Comparison of ENCODE assay signal across 15 cellular contexts in genomic region chr9:131605770-131606590, GRCh38.
DNase-seq lines count a peak whose midpoint lies in the region; ATAC-seq and TF ChIP-seq lines count a peak whose summit lies in the region.
"Had no signal": no experiment of that assay in that cellular context is flagged by ENCODE, and none has a peak within 500 bp of the region (broad histone marks: within the 10 kb centered on the region; RNA-seq: fewer than 3 reads in every experiment).

No MANE protein-coding gene starts in this region.

- DNase-seq in activated T-cell treated with anti-CD3 and anti-CD28 coated beads, Interleukin-2, amount 50 U/mL, for 24 hours: no peak
- no peak for DNase-seq in activated T-cell treated with anti-CD3 and anti-CD28 coated beads for 4 hours
- DNase-seq in WTC11 (ENCODE audit: low spot score): no peak
- peak; percentile 43 for DNase-seq in kidney tubule cell (ENCODE audit: low spot score)
- no peak for DNase-seq in stimulated activated naive B cell treated with anti-CD40 and anti-IgM and Interleukin-4, amounts not matched to agents 10 μg/mL and 1 μg/mL and 100 μg/mL, for 72 hours
- DNase-seq in activated gamma-delta T cell treated with Interleukin-2 at 50 U/mL for 16 hours: no peak
- DNase-seq: activated naive CD4-positive, alpha-beta T cell treated with anti-CD3 and anti-CD28 coated beads, Interleukin-2, amount 50 U/mL, for 16 hours; cerebellar nuclear complex; NCI-H1694 treated with DMSO at 0.1 percent for 48 hours; NCI-H446 treated with DMSO at 0.1 percent for 48 hours; SIG-M5; stimulated activated CD4-positive, alpha-beta T cell treated with anti-CD3 and anti-CD28 coated beads, Interleukin-4, amount 100 ng/mL, for 1 hour had no signal

- no peaks in the 10 kb centered on the region for H3K27me3 Mint-ChIP-seq in activated T-cell treated with anti-CD3 and anti-CD28 coated beads, Interleukin-2, amount 50 U/mL, for 24 hours
- no peaks in the 10 kb centered on the region for H3K27me3 Mint-ChIP-seq in WTC11 (ENCODE audit: low read depth)
- H3K27me3 Mint-ChIP-seq in stimulated activated naive B cell treated with anti-CD40 and anti-IgM and Interleukin-4, amounts not matched to agents 10 μg/mL and 1 μg/mL and 100 μg/mL, for 72 hours: no peaks in the 10 kb centered on the region

- no peak overlapping the region for H3K4me3 Mint-ChIP-seq in activated T-cell treated with anti-CD3 and anti-CD28 coated beads, Interleukin-2, amount 50 U/mL, for 24 hours
- no peak overlapping the region for H3K4me3 Mint-ChIP-seq in WTC11
- H3K4me3 Mint-ChIP-seq in stimulated activated naive B cell treated with anti-CD40 and anti-IgM and Interleukin-4, amounts not matched to agents 10 μg/mL and 1 μg/mL and 100 μg/mL, for 72 hours: peak overlapping the region in 1 of 2 donors; percentile 17

- CTCF ChIA-PET in WTC11 (lab: Charles Lee): interaction anchor here (0.9 to 1.1 kb wide), 2 partner anchors 15 to 133 kb away, joined by 3 to 4 read pairs; no protein-coding TSS in a partner anchor

- POLR2A ChIA-PET in WTC11 (lab: Charles Lee): no interaction called here

- peaks cover 94% of the 10 kb centered on the region for H3K36me3 Mint-ChIP-seq in activated T-cell treated with anti-CD3 and anti-CD28 coated beads, Interleukin-2, amount 50 U/mL, for 24 hours (ENCODE audit: low read depth)
- H3K36me3 Mint-ChIP-seq in WTC11: peaks cover 13% of the 10 kb centered on the region; the same call in 1 of the 2 replicates
- H3K36me3 Mint-ChIP-seq in stimulated activated naive B cell treated with anti-CD40 and anti-IgM and Interleukin-4, amounts not matched to agents 10 μg/mL and 1 μg/mL and 100 μg/mL, for 72 hours: peaks cover 73 to 87% of the 10 kb centered on the region in 2 donors

- no peak for TF ChIP-seq CTCF in WTC11 (IDR thresholded peaks at IDR 0.05)

- no peaks in the 10 kb centered on the region for H3K4me1 Mint-ChIP-seq in activated T-cell treated with anti-CD3 and anti-CD28 coated beads, Interleukin-2, amount 50 U/mL, for 24 hours (ENCODE audit: low read depth)
- H3K4me1 Mint-ChIP-seq in WTC11: peaks cover 23% of the 10 kb centered on the region
- H3K4me1 Mint-ChIP-seq in stimulated activated naive B cell treated with anti-CD40 and anti-IgM and Interleukin-4, amounts not matched to agents 10 μg/mL and 1 μg/mL and 100 μg/mL, for 72 hours: peaks cover 41 to 48% of the 10 kb centered on the region in 2 donors

- peak overlapping the region; percentile 62 for H3K27ac Mint-ChIP-seq in activated T-cell treated with anti-CD3 and anti-CD28 coated beads, Interleukin-2, amount 50 U/mL, for 24 hours
- no peak overlapping the region; the same call in 1 of the 2 replicates for H3K27ac Mint-ChIP-seq in WTC11
- H3K27ac Mint-ChIP-seq in stimulated activated naive B cell treated with anti-CD40 and anti-IgM and Interleukin-4, amounts not matched to agents 10 μg/mL and 1 μg/mL and 100 μg/mL, for 72 hours: peak overlapping the region; percentile 67

- ATAC-seq in WTC11 (no peak), GM19397 (IDR thresholded peaks at IDR 0.05; ENCODE audit: unreplicated experiment) (no peak), GM19452 (IDR thresholded peaks at IDR 0.05; ENCODE audit: unreplicated experiment) (no peak)
- ATAC-seq in stimulated activated naive B cell treated with anti-CD40 and anti-IgM and Interleukin-4, amounts not matched to agents 10 μg/mL and 1 μg/mL and 100 μg/mL, for 72 hours (replicated peaks): no peak
- ATAC-seq: right cardiac atrium had no signal

- no peaks in the 10 kb centered on the region for H3K9me3 Mint-ChIP-seq in activated T-cell treated with anti-CD3 and anti-CD28 coated beads, Interleukin-2, amount 50 U/mL, for 24 hours
- H3K9me3 Mint-ChIP-seq in WTC11: no peaks in the 10 kb centered on the region
- H3K9me3 Mint-ChIP-seq in stimulated activated naive B cell treated with anti-CD40 and anti-IgM and Interleukin-4, amounts not matched to agents 10 μg/mL and 1 μg/mL and 100 μg/mL, for 72 hours: no peaks in the 10 kb centered on the region

TF ChIP-seq in WTC11, 78 proteins besides CTCF, POLR2A, EP300 and RAD21:
- no peak for TF ChIP-seq JUN (CRISPR knock-in tag; IDR thresholded peaks at IDR 0.05)
- peak; percentile 65; the same call in 1 of the 2 replicates for TF ChIP-seq GABPB1 (CRISPR knock-in tag; IDR thresholded peaks at IDR 0.05)
TF ChIP-seq in WTC11: peak in this region for 1.
